Comparison of ENCODE assay signal across 24 cellular contexts in the genomic region with DNA sequence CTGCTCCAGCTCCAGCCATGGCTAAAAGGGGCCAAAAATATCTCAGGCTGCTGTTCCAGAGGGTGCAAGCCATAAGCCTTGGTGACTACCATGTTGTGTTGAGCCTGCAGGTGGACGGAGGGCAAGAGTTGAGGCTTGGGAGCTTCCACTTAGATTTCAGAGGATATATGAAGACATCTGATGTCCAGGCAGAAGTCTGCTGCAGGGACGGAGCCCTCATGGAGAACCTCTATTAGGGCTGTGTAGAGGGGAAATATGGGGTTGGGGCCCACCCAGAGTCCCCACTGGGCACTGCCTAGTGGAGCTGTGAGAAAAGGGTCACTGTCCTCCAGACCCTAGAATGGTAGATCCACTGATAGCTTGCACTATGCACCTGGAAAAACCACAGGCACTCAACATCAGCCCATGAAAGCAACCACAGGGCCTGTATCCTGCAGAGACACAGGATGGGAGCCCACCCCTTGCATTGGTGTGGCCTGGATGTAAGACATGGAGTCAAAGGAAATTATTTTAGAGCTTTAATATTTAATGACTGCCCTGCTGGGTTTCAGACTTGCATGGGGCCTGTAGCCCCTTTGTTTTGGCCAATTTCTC.
DNase-seq lines count a peak whose midpoint lies in the region; ATAC-seq, FAIRE-seq and TF ChIP-seq lines count a peak whose summit lies in the region.
"Had no signal": no experiment of that assay in that cellular context is flagged by ENCODE, and none has a peak within 500 bp of the region (broad histone marks: within the 10 kb centered on the region; RNA-seq: fewer than 3 reads in every experiment).

No MANE protein-coding gene starts in this region.

- intact Hi-C loops in OCI-LY7 (cut with micrococcal nuclease; ENCODE audit: unreplicated experiment): no loop called here

- POLR2A ChIA-PET in A549 (lab: Yijun Ruan, JAX): no interaction called here
- POLR2A ChIA-PET in OCI-LY7 (lab: Charles Lee): no interaction called here
- POLR2A ChIA-PET in activated CD4-positive, alpha-beta T cell treated with anti-CD3 and anti-CD28 coated beads, Interleukin-2, amount 10 ng/mL, durations not matched to agents 7 days and 5 days (lab: Charles Lee): no interaction called here

- no peak overlapping the region for H3K27ac Mint-ChIP-seq in immature natural killer cell
- no peak overlapping the region for H3K27ac Mint-ChIP-seq in activated CD4-positive, alpha-beta T cell treated with anti-CD3 and anti-CD28 coated beads, Interleukin-2, amount 10 ng/mL, durations not matched to agents 7 days and 5 days
- H3K27ac Mint-ChIP-seq: CD4-positive, alpha-beta T cell had no signal

- H3K36me3 ChIP-seq in OCI-LY7 (ENCODE audit: insufficient read depth, low read length): no peaks in the 10 kb centered on the region

- no peaks in the 10 kb centered on the region for H4K20me1 ChIP-seq in OCI-LY7 (ENCODE audit: insufficient read depth, low read length)

- peak; percentile 12 for DNase-seq in DMS 273 (lab: John Stamatoyannopoulos, UW; ENCODE audit: unreplicated experiment)
- DNase-seq in DMS 273 treated with DMSO at 0.1 percent for 48 hours (lab: John Stamatoyannopoulos, UW): no peak
- DNase-seq in A549 (ENCODE audit: low read depth in 1 of 2, low spot score in 1 of 2): peak in 1 of 2 experiments; percentile 33
- peak; percentile 10 for DNase-seq in OCI-LY7 (ENCODE audit: low spot score)
- peak; percentile 17 for DNase-seq in islet precursor cell
- no peak for DNase-seq in immature natural killer cell
- DNase-seq in activated CD4-positive, alpha-beta T cell treated with anti-CD3 and anti-CD28 coated beads, Interleukin-2, amount 10 ng/mL, durations not matched to agents 7 days and 5 days: no peak
- DNase-seq in NCI-H128 (lab: John Stamatoyannopoulos, UW; ENCODE audit: unreplicated experiment): no peak
- DNase-seq: CD4-positive, alpha-beta T cell; COR-L47; Kasumi-1; MV-4-11; NCI-H1105; NCI-H146; NCI-H1930; NCI-H226; NCI-H510A; NCI-H748 treated with DMSO at 0.1 percent for 48 hours; NK-92 treated with Interleukin-12 subunit alpha and Interleukin-12 subunit beta, amount 100 ng/mL, for 24 hours; Right ventricle myocardium superior; RPMI8226 had no signal

- ATAC-seq in A549: no peak

- TF ChIP-seq CTCF in A549 (IDR thresholded peaks at IDR 0.05) (no peak), OCI-LY7 (conservative IDR thresholded peaks at IDR 0.05; ENCODE audit: low read length) (no peak)

- H3K4me3 ChIP-seq in A549 (no peak overlapping the region), OCI-LY7 (ENCODE audit: low read depth, low read length, poor library complexity, severe bottlenecking) (no peak overlapping the region)
- H3K4me3 ChIP-seq: SJSA1 had no signal

- peaks cover 18 to 36% (median 30%) of the 10 kb centered on the region in 6 donors for H3K9me3 Mint-ChIP-seq in immature natural killer cell
- H3K9me3 Mint-ChIP-seq in activated CD4-positive, alpha-beta T cell treated with anti-CD3 and anti-CD28 coated beads, Interleukin-2, amount 10 ng/mL, durations not matched to agents 7 days and 5 days: peaks cover 29% of the 10 kb centered on the region

- H3K4me1 ChIP-seq in A549 (no peaks in the 10 kb centered on the region), OCI-LY7 (ENCODE audit: insufficient read depth, low read length, poor library complexity, severe bottlenecking) (peaks cover 4% of the 10 kb centered on the region)
- H3K4me1 ChIP-seq: SJSA1 had no signal

- no peak overlapping the region for H3K4me3 Mint-ChIP-seq in immature natural killer cell
- H3K4me3 Mint-ChIP-seq in activated CD4-positive, alpha-beta T cell treated with anti-CD3 and anti-CD28 coated beads, Interleukin-2, amount 10 ng/mL, durations not matched to agents 7 days and 5 days: no peak overlapping the region
- H3K4me3 Mint-ChIP-seq: CD4-positive, alpha-beta T cell had no signal

- H2AFZ ChIP-seq in OCI-LY7 (ENCODE audit: low read length): no peak overlapping the region

- CTCF ChIA-PET in A549 (lab: Yijun Ruan, JAX) (interaction anchor here (0.8 to 1.0 kb wide), 2 partner anchors 8 to 17 kb away, joined by 3 read pairs; no protein-coding TSS in a partner anchor), OCI-LY7 (lab: Charles Lee; ENCODE audit: unreplicated experiment) (no interaction called here)
- CTCF ChIA-PET in activated CD4-positive, alpha-beta T cell treated with anti-CD3 and anti-CD28 coated beads, Interleukin-2, amount 10 ng/mL, durations not matched to agents 7 days and 5 days (lab: Charles Lee): no interaction called here

- TF ChIP-seq POLR2A in A549 (IDR thresholded peaks at IDR 0.05; ENCODE audit: low read length): no peak

- H3K4me2 ChIP-seq in A549: no peak overlapping the region
- no peak overlapping the region for H3K4me2 ChIP-seq in OCI-LY7 (ENCODE audit: low read length)

- no peaks in the 10 kb centered on the region for H3K79me2 ChIP-seq in OCI-LY7 (ENCODE audit: insufficient read depth, low read depth, low read length)

- FAIRE-seq in A549 (lab: Jason Lieb, UNC): no peak
- FAIRE-seq: H54 had no signal

- no peak overlapping the region for H3K27ac ChIP-seq in A549
- H3K27ac ChIP-seq in OCI-LY7 (ENCODE audit: low read depth, low read length, poor library complexity, severe bottlenecking): no peak overlapping the region
- H3K27ac ChIP-seq: 22Rv1, SJSA1 had no signal

- H3K9me3 ChIP-seq in A549 (peaks cover 30% of the 10 kb centered on the region), OCI-LY7 (ENCODE audit: low read length) (peaks cover 9% of the 10 kb centered on the region; the same call in 1 of the 2 replicates)

- H3K27me3 Mint-ChIP-seq in immature natural killer cell (ENCODE audit: low read depth in 3 of 3): peaks cover 3 to 7% (median 4%) of the 10 kb centered on the region in 3 donors
- H3K27me3 Mint-ChIP-seq in activated CD4-positive, alpha-beta T cell treated with anti-CD3 and anti-CD28 coated beads, Interleukin-2, amount 10 ng/mL, durations not matched to agents 7 days and 5 days: no peaks in the 10 kb centered on the region
- H3K27me3 Mint-ChIP-seq: CD4-positive, alpha-beta T cell had no signal

- peaks cover 22 to 32% (median 31%) of the 10 kb centered on the region in 3 donors for H3K36me3 Mint-ChIP-seq in immature natural killer cell
- H3K36me3 Mint-ChIP-seq in activated CD4-positive, alpha-beta T cell treated with anti-CD3 and anti-CD28 coated beads, Interleukin-2, amount 10 ng/mL, durations not matched to agents 7 days and 5 days (ENCODE audit: low read depth): peaks cover 30% of the 10 kb centered on the region

- BruUV-seq in OCI-LY7 (replicated peaks; lab: Mats Ljungman, UMichigan): no TSS peak

- TF ChIP-seq EP300 in A549 (IDR thresholded peaks at IDR 0.05): no peak

- TF ChIP-seq RAD21 in A549 (conservative IDR thresholded peaks at IDR 0.05 in 1 of 2, IDR thresholded peaks at IDR 0.05 in 1 of 2): no peak

- peaks cover 0 to 5% of the 10 kb centered on the region in 2 donors for H3K4me1 Mint-ChIP-seq in immature natural killer cell
- H3K4me1 Mint-ChIP-seq in activated CD4-positive, alpha-beta T cell treated with anti-CD3 and anti-CD28 coated beads, Interleukin-2, amount 10 ng/mL, durations not matched to agents 7 days and 5 days: no peaks in the 10 kb centered on the region

- 100% methylated on average over 2 of the region's 2 CpGs for WGBS in A549 (ENCODE audit: missing lambda C conversion rate)

- H3K9me2 ChIP-seq in OCI-LY7 (ENCODE audit: insufficient read depth, low read length): no peaks in the 10 kb centered on the region

TF ChIP-seq in A549, 52 proteins besides CTCF, POLR2A, EP300 and RAD21:
- TF ChIP-seq, protein P1, sequence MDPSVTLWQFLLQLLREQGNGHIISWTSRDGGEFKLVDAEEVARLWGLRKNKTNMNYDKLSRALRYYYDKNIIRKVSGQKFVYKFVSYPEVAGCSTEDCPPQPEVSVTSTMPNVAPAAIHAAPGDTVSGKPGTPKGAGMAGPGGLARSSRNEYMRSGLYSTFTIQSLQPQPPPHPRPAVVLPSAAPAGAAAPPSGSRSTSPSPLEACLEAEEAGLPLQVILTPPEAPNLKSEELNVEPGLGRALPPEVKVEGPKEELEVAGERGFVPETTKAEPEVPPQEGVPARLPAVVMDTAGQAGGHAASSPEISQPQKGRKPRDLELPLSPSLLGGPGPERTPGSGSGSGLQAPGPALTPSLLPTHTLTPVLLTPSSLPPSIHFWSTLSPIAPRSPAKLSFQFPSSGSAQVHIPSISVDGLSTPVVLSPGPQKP (IDR thresholded peaks at IDR 0.05; ENCODE audit: low read depth, low read length): no peak
- TF ChIP-seq CHD4 (IDR thresholded peaks at IDR 0.05; ENCODE audit: borderline replicate concordance) (no peak), ZFP36 (IDR thresholded peaks at IDR 0.05; ENCODE audit: borderline replicate concordance, partially characterized antibody) (peak; percentile 9), JUN (IDR thresholded peaks at IDR 0.05) (no peak)
- TF ChIP-seq, protein P2, sequence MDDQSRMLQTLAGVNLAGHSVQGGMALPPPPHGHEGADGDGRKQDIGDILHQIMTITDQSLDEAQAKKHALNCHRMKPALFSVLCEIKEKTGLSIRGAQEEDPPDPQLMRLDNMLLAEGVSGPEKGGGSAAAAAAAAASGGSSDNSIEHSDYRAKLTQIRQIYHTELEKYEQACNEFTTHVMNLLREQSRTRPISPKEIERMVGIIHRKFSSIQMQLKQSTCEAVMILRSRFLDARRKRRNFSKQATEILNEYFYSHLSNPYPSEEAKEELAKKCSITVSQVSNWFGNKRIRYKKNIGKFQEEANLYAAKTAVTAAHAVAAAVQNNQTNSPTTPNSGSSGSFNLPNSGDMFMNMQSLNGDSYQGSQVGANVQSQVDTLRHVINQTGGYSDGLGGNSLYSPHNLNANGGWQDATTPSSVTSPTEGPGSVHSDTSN (IDR thresholded peaks at IDR 0.05): no peak
TF ChIP-seq in A549: peak in this region for 1.

Comparison
In these comparisons a context has a peak if more than half of its experiments do, and no peak if none do; other contexts are left out.
1. DNase-seq: peak in DMS 273 (single experiment), OCI-LY7 (single experiment) and islet precursor cell (single experiment); none in DMS 273 treated with DMSO at 0.1 percent for 48 hours (single experiment), immature natural killer cell (0 of 3), activated CD4-positive, alpha-beta T cell treated with anti-CD3 and anti-CD28 coated beads, Interleukin-2, amount 10 ng/mL, durations not matched to agents 7 days and 5 days (single experiment) and NCI-H128 (single experiment).